Comparison of ENCODE assay signal across 6 cellular contexts in the genomic region with DNA sequence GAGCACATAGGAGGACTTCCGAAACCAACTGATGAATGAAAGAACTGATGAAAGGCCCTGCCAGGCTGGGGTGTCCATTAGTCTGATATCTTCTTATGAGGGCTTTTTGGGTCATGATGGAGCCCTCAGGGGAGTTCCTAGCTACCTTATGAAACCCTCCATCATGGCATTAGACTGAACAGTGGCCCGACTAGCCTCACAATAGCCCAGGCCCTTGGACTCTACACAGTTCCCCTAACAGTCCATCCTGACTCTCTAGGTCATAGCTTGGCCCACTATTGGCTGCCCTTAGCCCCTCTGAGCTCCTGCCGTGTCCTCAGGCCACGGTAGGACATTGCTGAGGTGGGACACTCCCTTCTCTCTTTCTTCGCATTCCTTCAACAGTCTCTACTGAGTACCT.
"Had no signal": no experiment of that assay in that cellular context is flagged by ENCODE, and none has a peak within 500 bp of the region (broad histone marks: within the 10 kb centered on the region; RNA-seq: fewer than 3 reads in every experiment).

No MANE protein-coding gene starts in this region.

- ATAC-seq: HepG2, K562 had no signal

- H3K4me1 Mint-ChIP-seq: IgD-negative memory B cell had no signal

- H3K27me3 Mint-ChIP-seq: IgD-negative memory B cell had no signal

- H3K36me3 Mint-ChIP-seq: IgD-negative memory B cell had no signal

- H3K27ac Mint-ChIP-seq: IgD-negative memory B cell had no signal

- H3K27ac ChIP-seq: HL-60 had no signal

- DNase-seq: IMR-90, KBM-7 had no signal

- H3K4me3 ChIP-seq: K562 had no signal

- H3K4me3 Mint-ChIP-seq: IgD-negative memory B cell had no signal
